29 cellular contexts compared by ENCODE assay signal in the genomic region with DNA sequence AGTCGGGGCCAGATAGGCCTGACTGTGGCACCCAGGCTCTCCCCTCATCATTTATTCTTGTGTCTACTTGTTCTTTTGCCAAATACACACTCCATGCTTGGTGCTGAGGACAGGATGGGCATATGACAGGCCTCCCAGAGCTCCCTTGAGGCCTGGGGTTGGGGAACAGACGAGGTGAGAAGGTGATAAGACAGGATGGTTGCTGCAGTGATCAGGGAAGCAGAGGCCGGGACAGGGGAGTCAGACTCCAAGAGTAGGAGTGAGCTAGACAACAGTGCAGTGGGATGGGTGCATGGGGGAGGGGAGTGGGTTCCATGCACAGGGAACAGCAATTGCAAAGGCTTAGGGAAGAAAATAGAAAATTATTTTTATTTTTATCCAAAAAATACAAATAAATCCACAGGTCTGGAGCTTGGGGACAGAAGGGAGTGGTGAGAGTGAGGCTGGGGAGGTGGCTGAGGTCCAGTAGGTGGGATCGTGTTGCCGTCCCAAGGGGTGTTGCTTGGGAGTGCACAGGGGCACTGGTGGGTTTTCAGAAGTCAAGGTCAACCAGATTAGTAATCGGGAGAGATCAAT. TPM values are rescaled to one million over a fixed set of nuclear protein-coding genes. Genes with fewer than 3 reads are reported as not detected.
DNase-seq lines count a peak whose midpoint lies in the region; ATAC-seq and TF ChIP-seq lines count a peak whose summit lies in the region.
"Had no signal": no experiment of that assay in that cellular context is flagged by ENCODE, and none has a peak within 500 bp of the region (broad histone marks: within the 10 kb centered on the region; RNA-seq: fewer than 3 reads in every experiment).

No MANE protein-coding gene starts in this region.

- H3K36me3 ChIP-seq in spleen (no peaks in the 10 kb centered on the region), heart right ventricle (no peaks in the 10 kb centered on the region)

- TF ChIP-seq CTCF in Calu3 (IDR thresholded peaks at IDR 0.05; ENCODE audit: unreplicated experiment) (no peak), spleen (IDR thresholded peaks at IDR 0.05 in 8 of 11, conservative IDR thresholded peaks at IDR 0.05 in 3 of 11) (no peak), heart right ventricle (IDR thresholded peaks at IDR 0.05) (no peak)

- H3K9me3 ChIP-seq in spleen (no peaks in the 10 kb centered on the region), heart right ventricle (no peaks in the 10 kb centered on the region)
- H3K9me3 ChIP-seq: psoas muscle, testis had no signal

- H3K27me3 ChIP-seq in spleen (replicated peaks in 1 of 7) (peaks cover 0 to 24% (median 0%) of the 10 kb centered on the region in 7 donors), heart right ventricle (peaks cover 0 to 32% (median 15%) of the 10 kb centered on the region in 7 donors)
- H3K27me3 ChIP-seq: testis had no signal

- DNase-seq in Calu3 (no peak), ecto neural progenitor cell (ENCODE audit: low spot score) (peak; percentile 32), mesenteric fat pad (ENCODE audit: low spot score) (peak; percentile 68), spleen (peak; percentile 52), heart right ventricle (no peak), SIG-M5 treated with dmso at 0.1 percent for 504 hours (lab: John Stamatoyannopoulos, UW; ENCODE audit: unreplicated experiment) (no peak)
- DNase-seq: activated CD4-positive, alpha-beta T cell treated with anti-CD3 and anti-CD28 coated beads for 4 hours; CD8-positive, alpha-beta memory T cell; cerebellar nuclear complex; DND-41; effector CD8-positive, alpha-beta T cell; foreskin keratinocyte; IMR-90; NCI-H1105 treated with DMSO at 0.1 percent for 48 hours; NCI-H2029 treated with DMSO at 0.1 percent for 48 hours; NK-92 treated with Interleukin-12 subunit alpha and Interleukin-12 subunit beta, amount 100 ng/mL, for 24 hours; psoas muscle; stimulated activated naive B cell treated with anti-CD40 and anti-IgM and Interleukin-4, amounts not matched to agents 10 μg/mL and 1 μg/mL and 100 μg/mL, for 72 hours; testis had no signal

- no peak for TF ChIP-seq POLR2A in spleen (IDR thresholded peaks at IDR 0.05)

- peak overlapping the region; percentile 86 for H3K27ac Mint-ChIP-seq in Calu3 (ENCODE audit: unreplicated experiment)
- H3K27ac Mint-ChIP-seq: activated naive CD4-positive, alpha-beta T cell treated with anti-CD3 and anti-CD28 coated beads, Interleukin-2, amount 50 U/mL, for 24 hours; CD8-positive, alpha-beta memory T cell; stimulated activated naive B cell treated with anti-CD40 and anti-IgM and Interleukin-4, amounts not matched to agents 10 μg/mL and 1 μg/mL and 100 μg/mL, for 72 hours had no signal

- BruUV-seq in Calu3 (replicated peaks; lab: Mats Ljungman, UMichigan): no TSS peak

- H3K36me3 Mint-ChIP-seq in Calu3 (ENCODE audit: insufficient read depth, unreplicated experiment): peaks cover 27% of the 10 kb centered on the region
- H3K36me3 Mint-ChIP-seq: activated naive CD4-positive, alpha-beta T cell treated with anti-CD3 and anti-CD28 coated beads, Interleukin-2, amount 50 U/mL, for 24 hours; CD8-positive, alpha-beta memory T cell; stimulated activated naive B cell treated with anti-CD40 and anti-IgM and Interleukin-4, amounts not matched to agents 10 μg/mL and 1 μg/mL and 100 μg/mL, for 72 hours had no signal

- no peak overlapping the region for H3K27ac ChIP-seq in spleen
- H3K27ac ChIP-seq in heart right ventricle: no peak overlapping the region
- H3K27ac ChIP-seq: foreskin keratinocyte, psoas muscle, skin epidermis, testis had no signal

- CTCF ChIA-PET in Calu3 (lab: Charles Lee): interaction anchor here (0.6 to 2.8 kb wide), 6 partner anchors 13 to 213 kb away, joined by 7 to 24 read pairs (median 12); partner anchors contain the start of gene KIF12

- ATAC-seq in GM21447 (IDR thresholded peaks at IDR 0.05; ENCODE audit: unreplicated experiment) (no peak), heart right ventricle (no peak), HG02973 (IDR thresholded peaks at IDR 0.05; ENCODE audit: unreplicated experiment) (no peak)
- ATAC-seq: Panc1 had no signal

- H3K4me3 ChIP-seq in spleen (no peak overlapping the region), heart right ventricle (no peak overlapping the region)
- H3K4me3 ChIP-seq: GM12878, psoas muscle, skin epidermis, testis had no signal

- H3K27me3 Mint-ChIP-seq in Calu3 (ENCODE audit: unreplicated experiment): no peaks in the 10 kb centered on the region

- H3K4me1 ChIP-seq in spleen (peaks cover 0 to 4% (median 0%) of the 10 kb centered on the region in 6 donors), heart right ventricle (peaks cover 0 to 5% (median 0%) of the 10 kb centered on the region in 9 donors)
- H3K4me1 ChIP-seq: foreskin keratinocyte, psoas muscle, testis had no signal

- peak overlapping the region; percentile 35 for H3K4me3 Mint-ChIP-seq in Calu3 (ENCODE audit: low read depth, unreplicated experiment)
- H3K4me3 Mint-ChIP-seq: activated naive CD4-positive, alpha-beta T cell treated with anti-CD3 and anti-CD28 coated beads, Interleukin-2, amount 50 U/mL, for 24 hours; CD8-positive, alpha-beta memory T cell; stimulated activated naive B cell treated with anti-CD40 and anti-IgM and Interleukin-4, amounts not matched to agents 10 μg/mL and 1 μg/mL and 100 μg/mL, for 72 hours had no signal

- 84 to 89% (median 87%) methylated on average over 6 of the region's 6 CpGs for WGBS in spleen, 5 donors
- 84 to 85% methylated on average over 6 of the region's 6 CpGs for WGBS in heart right ventricle, 2 donors

- peaks cover 46% of the 10 kb centered on the region for H3K4me1 Mint-ChIP-seq in Calu3 (ENCODE audit: low read depth, unreplicated experiment)
- H3K4me1 Mint-ChIP-seq: activated naive CD4-positive, alpha-beta T cell treated with anti-CD3 and anti-CD28 coated beads, Interleukin-2, amount 50 U/mL, for 24 hours had no signal

- intact Hi-C loops in Calu3 (cut with micrococcal nuclease; ENCODE audit: unreplicated experiment): loop anchor here (2.0 kb wide), 2 partner anchors 73 to 209 kb away; partner anchors contain the start of gene COL27A1
- intact Hi-C loops in spleen (cut with DNase I; ENCODE audit: low total_unique reads): loop anchor here (10.0 kb wide), 1 partner anchor 213 kb away; no protein-coding TSS in a partner anchor
- intact Hi-C loops in heart right ventricle (cut with DNase I): loop anchor here in 9 of 10 donors (1.0 to 5.0 kb wide), 4 partner anchors 209 to 211 kb away; no protein-coding TSS in a partner anchor

- no peaks in the 10 kb centered on the region for H3K9me3 Mint-ChIP-seq in Calu3 (ENCODE audit: low read depth, unreplicated experiment)
- H3K9me3 Mint-ChIP-seq: activated naive CD4-positive, alpha-beta T cell treated with anti-CD3 and anti-CD28 coated beads, Interleukin-2, amount 50 U/mL, for 24 hours; CD8-positive, alpha-beta memory T cell; stimulated activated naive B cell treated with anti-CD40 and anti-IgM and Interleukin-4, amounts not matched to agents 10 μg/mL and 1 μg/mL and 100 μg/mL, for 72 hours had no signal

RNA-seq across cellular contexts. Expression of gene AMBP, which starts 3.4 kb away (rescaled TPM):
- total RNA-seq in Calu3 (2022) (2.7 and 3.9 TPM in 2 replicates), mesenteric fat pad (not detected), spleen (1 to 10 TPM in 1 of 7 donors, not detected in 6; 1.6 TPM), heart right ventricle (not detected)
- polyA plus RNA-seq in spleen (under 1 TPM in 2 of 3 donors, not detected in 1; 0.09 to 0.12 TPM), heart right ventricle (under 1 TPM in 1 of 2 donors, not detected in 1; 0.01 TPM)
- total RNA-seq: CD8-positive, alpha-beta memory T cell; foreskin keratinocyte; IMR-90; SK-MEL-5; T-helper 1 cell treated with Interleukin-12 subunit alpha and Interleukin-12 subunit beta and Interleukin-4 antibody, amounts not matched to agents 30 ng/mL and 1 ng/mL, for 36 hours had no signal
- polyA plus RNA-seq: CD8-positive, alpha-beta memory T cell; foreskin keratinocyte; IMR-90; neural cell; psoas muscle had no signal

RNA-seq across cellular contexts. Expression of gene KIF12, which starts 17.6 kb away (rescaled TPM):
- total RNA-seq in Calu3 (2022): 52.3 and 54.0 TPM in 2 replicates
- total RNA-seq in mesenteric fat pad: 0.84 TPM
- total RNA-seq in spleen: 1 to 10 TPM in 2 of 7 donors, not detected in 5; 1.0 to 1.5 TPM
- under 1 TPM; 0.20 to 0.26 (median 0.23) TPM for polyA plus RNA-seq in spleen
- under 1 TPM in 2 of 10 donors, not detected in 8; 0.13 to 0.45 TPM for total RNA-seq in heart right ventricle
- not detected for polyA plus RNA-seq in heart right ventricle
- total RNA-seq: CD8-positive, alpha-beta memory T cell; GM12878; IMR-90; NCI-H460; T-helper 1 cell treated with Interleukin-12 subunit alpha and Interleukin-12 subunit beta and Interleukin-4 antibody, amounts not matched to agents 30 ng/mL and 1 ng/mL, for 36 hours had no signal
- polyA plus RNA-seq: CD8-positive, alpha-beta memory T cell; GM12878; IMR-90; neural cell had no signal

Comparison
In these comparisons a context has a peak if more than half of its experiments do, and no peak if none do; other contexts are left out.
1. DNase-seq: peak in ecto neural progenitor cell (single experiment), mesenteric fat pad (single experiment) and spleen (single experiment); none in Calu3 (single experiment), heart right ventricle (0 of 2) and SIG-M5 treated with dmso at 0.1 percent for 504 hours (single experiment).
2. RNA of gene KIF12, which starts 17.6 kb away (total RNA-seq): 52.3 to 54.0 TPM in Calu3; 0.84 TPM in mesenteric fat pad (single experiment), 1.0 to 1.5 TPM in spleen and 0.13 to 0.45 TPM in heart right ventricle; every median in the first group is over 10 times any median in the second.